ENCODE assay signal across 10 cellular contexts in genomic region chr20:577167-577791, GRCh38. TPM values are rescaled to one million over a fixed set of nuclear protein-coding genes. Genes with fewer than 3 reads are reported as not detected.
A peak's percentile ranks its signal among the peaks of the same experiment; 100 is the strongest.
DNase-seq lines count a peak whose midpoint lies in the region; ATAC-seq and TF ChIP-seq lines count a peak whose summit lies in the region.
"Had no signal": no experiment of that assay in that cellular context is flagged by ENCODE, and none has a peak within 500 bp of the region (broad histone marks: within the 10 kb centered on the region; RNA-seq: fewer than 3 reads in every experiment).

No MANE protein-coding gene starts in this region.

- H3K9me3 ChIP-seq in AG04450 (ENCODE audit: control insufficient read depth, insufficient read depth, low read length) (no peaks in the 10 kb centered on the region), HEK293 (ENCODE audit: control insufficient read depth, insufficient read depth, low read depth, low read length) (no peaks in the 10 kb centered on the region), OCI-LY7 (ENCODE audit: low read length) (no peaks in the 10 kb centered on the region), stomach (no peaks in the 10 kb centered on the region)
- H3K9me3 ChIP-seq: MG63 had no signal

- BruUV-seq in OCI-LY7 (replicated peaks; lab: Mats Ljungman, UMichigan): no TSS peak

- TF ChIP-seq CTCF in AG04450 (IDR thresholded peaks at IDR 0.05; ENCODE audit: low read depth, low read length) (peak; percentile 43), HEK293 (tag by site-specific recombination; IDR thresholded peaks at IDR 0.05) (no peak), OCI-LY7 (conservative IDR thresholded peaks at IDR 0.05; ENCODE audit: low read length) (peak; percentile 70), epithelial cell of proximal tubule (conservative IDR thresholded peaks at IDR 0.05; ENCODE audit: low read depth, low read length) (peak; percentile 42), stomach (IDR thresholded peaks at IDR 0.05) (no peak)

- TF ChIP-seq POLR2A in stomach (IDR thresholded peaks at IDR 0.05): no peak

- ATAC-seq in GM19467 (IDR thresholded peaks at IDR 0.05; ENCODE audit: unreplicated experiment) (no peak), GM18517 (IDR thresholded peaks at IDR 0.05; ENCODE audit: unreplicated experiment) (no peak)

- H3K9me2 ChIP-seq in OCI-LY7 (ENCODE audit: insufficient read depth, low read length): no peaks in the 10 kb centered on the region

- TF ChIP-seq EP300 in stomach (IDR thresholded peaks at IDR 0.05): no peak

- H4K20me1 ChIP-seq in OCI-LY7 (ENCODE audit: insufficient read depth, low read length): no peaks in the 10 kb centered on the region

- H2AFZ ChIP-seq in OCI-LY7 (ENCODE audit: low read length): peak overlapping the region; percentile 77

- intact Hi-C loops in OCI-LY7 (cut with micrococcal nuclease; ENCODE audit: unreplicated experiment) (no loop called here), stomach (cut with DNase I; ENCODE audit: low total_unique reads) (no loop called here)

- H3K79me2 ChIP-seq in OCI-LY7 (ENCODE audit: insufficient read depth, low read depth, low read length): no peaks in the 10 kb centered on the region

- DNase-seq in AG04450 (ENCODE audit: low read depth, low spot score): no peak
- DNase-seq in OCI-LY7 (ENCODE audit: low spot score): peak; percentile 61
- no peak for DNase-seq in epithelial cell of proximal tubule (ENCODE audit: low read depth)
- DNase-seq in stimulated activated CD4-positive, alpha-beta T cell treated with anti-CD3 and anti-CD28 coated beads, Interleukin-12 subunit alpha, Interleukin-12 subunit beta, amount 100 ng/mL, for 4 hours: no peak
- DNase-seq in stomach: no peak
- DNase-seq: MG63 had no signal

- no peak overlapping the region for H3K4me2 ChIP-seq in OCI-LY7 (ENCODE audit: low read length)

- 61 to 73% (median 65%) methylated on average over 12 of the region's 12 CpGs for WGBS in stomach, 5 donors

- H3K4me1 ChIP-seq in HEK293 (ENCODE audit: control insufficient read depth, insufficient read depth, low read length) (no peaks in the 10 kb centered on the region), OCI-LY7 (ENCODE audit: insufficient read depth, low read length, poor library complexity, severe bottlenecking) (peaks cover 13% of the 10 kb centered on the region), stomach (peaks cover 0 to 8% (median under 1%) of the 10 kb centered on the region in 4 donors)

- POLR2A ChIA-PET in AG04450 (lab: Yijun Ruan, JAX) (interaction anchor here (0.8 kb wide), 1 partner anchor 68 kb away, joined by 3 read pairs; no protein-coding TSS in a partner anchor), HEK293 (lab: Yijun Ruan, JAX) (interaction anchor here (0.7 kb wide), 1 partner anchor 30 kb away, joined by 3 read pairs; no protein-coding TSS in a partner anchor), OCI-LY7 (lab: Charles Lee) (interaction anchor here (0.7 kb wide), 2 partner anchors 34 to 129 kb away, joined by 3 to 4 read pairs; partner anchors contain the start of gene CSNK2A1)

- H3K27me3 ChIP-seq in AG04450 (ENCODE audit: control insufficient read depth, insufficient read depth, low read length) (peaks cover 14% of the 10 kb centered on the region), stomach (peaks cover 0 to 44% (median 10%) of the 10 kb centered on the region in 3 donors)
- H3K27me3 ChIP-seq: MG63 had no signal

- H3K36me3 ChIP-seq in HEK293 (ENCODE audit: control insufficient read depth in 2 of 2, insufficient read depth in 1 of 2, low read length in 2 of 2): no peaks in the 10 kb centered on the region
- H3K36me3 ChIP-seq in OCI-LY7 (ENCODE audit: insufficient read depth, low read length): no peaks in the 10 kb centered on the region
- no peaks in the 10 kb centered on the region for H3K36me3 ChIP-seq in stomach
- H3K36me3 ChIP-seq: MG63 had no signal

- H3K27ac ChIP-seq in AG04450 (ENCODE audit: low read depth, low read length) (no peak overlapping the region), HEK293 (ENCODE audit: extremely low read depth, low read depth, low read length) (no peak overlapping the region), OCI-LY7 (ENCODE audit: low read depth, low read length, poor library complexity, severe bottlenecking) (no peak overlapping the region), stomach (no peak overlapping the region)

- H3K4me3 ChIP-seq in AG04450 (ENCODE audit: low read depth, low read length): no peak overlapping the region
- H3K4me3 ChIP-seq in HEK293 (ENCODE audit: low read depth, low read length): no peak overlapping the region
- H3K4me3 ChIP-seq in OCI-LY7 (ENCODE audit: low read depth, low read length, poor library complexity, severe bottlenecking): no peak overlapping the region
- H3K4me3 ChIP-seq in epithelial cell of proximal tubule (ENCODE audit: low read depth, low read length): no peak overlapping the region
- H3K4me3 ChIP-seq in stomach: no peak overlapping the region
- H3K4me3 ChIP-seq: MG63 had no signal

- CTCF ChIA-PET in AG04450 (lab: Charles Lee): interaction anchor here (0.6 to 1.3 kb wide), 4 partner anchors 15 to 143 kb away, joined by 3 to 4 read pairs (median 4); no protein-coding TSS in a partner anchor
- CTCF ChIA-PET in HEK293 (lab: Yijun Ruan, JAX): interaction anchor here (0.6 to 4.2 kb wide), 7 partner anchors 9 to 177 kb away, joined by 3 to 21 read pairs (median 4); partner anchors contain the start of gene CSNK2A1
- CTCF ChIA-PET in OCI-LY7 (lab: Charles Lee; ENCODE audit: unreplicated experiment): interaction anchor here (0.7 kb wide), 1 partner anchor 256 kb away, joined by 3 read pairs; no protein-coding TSS in a partner anchor

TF ChIP-seq in HEK293, 187 proteins besides CTCF, POLR2A, EP300 and RAD21 (continues in another document):
- TF ChIP-seq HOXC10 (CRISPR knock-in tag; IDR thresholded peaks at IDR 0.05): no peak
- no peak for TF ChIP-seq ZNF513 (tag by site-specific recombination; IDR thresholded peaks at IDR 0.05)
- no peak for TF ChIP-seq ZNF571 (tag by site-specific recombination; IDR thresholded peaks at IDR 0.05)
- no peak for TF ChIP-seq ZNF366 (tag by site-specific recombination; conservative IDR thresholded peaks at IDR 0.05)
- TF ChIP-seq ZNF138 (tag by site-specific recombination; IDR thresholded peaks at IDR 0.05; ENCODE audit: borderline replicate concordance): no peak
- no peak for TF ChIP-seq ZNF132 (tag by site-specific recombination; IDR thresholded peaks at IDR 0.05; ENCODE audit: borderline replicate concordance)
- no peak for TF ChIP-seq ZNF529 (tag by site-specific recombination; IDR thresholded peaks at IDR 0.05; ENCODE audit: insufficient replicate concordance)
- no peak for TF ChIP-seq ZNF843 (tag by site-specific recombination; IDR thresholded peaks at IDR 0.05)
- TF ChIP-seq ZNF121 (tag by site-specific recombination; IDR thresholded peaks at IDR 0.05): no peak
- TF ChIP-seq ZNF629 (tag by site-specific recombination; IDR thresholded peaks at IDR 0.05): peak; percentile 45; the same call in 1 of the 2 replicates
- TF ChIP-seq, protein P1, sequence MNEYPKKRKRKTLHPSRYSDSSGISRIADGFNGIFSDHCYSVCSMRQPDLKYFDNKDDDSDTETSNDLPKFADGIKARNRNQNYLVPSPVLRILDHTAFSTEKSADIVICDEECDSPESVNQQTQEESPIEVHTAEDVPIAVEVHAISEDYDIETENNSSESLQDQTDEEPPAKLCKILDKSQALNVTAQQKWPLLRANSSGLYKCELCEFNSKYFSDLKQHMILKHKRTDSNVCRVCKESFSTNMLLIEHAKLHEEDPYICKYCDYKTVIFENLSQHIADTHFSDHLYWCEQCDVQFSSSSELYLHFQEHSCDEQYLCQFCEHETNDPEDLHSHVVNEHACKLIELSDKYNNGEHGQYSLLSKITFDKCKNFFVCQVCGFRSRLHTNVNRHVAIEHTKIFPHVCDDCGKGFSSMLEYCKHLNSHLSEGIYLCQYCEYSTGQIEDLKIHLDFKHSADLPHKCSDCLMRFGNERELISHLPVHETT (tag by site-specific recombination; IDR thresholded peaks at IDR 0.05): no peak
- TF ChIP-seq ZNF549 (tag by site-specific recombination; IDR thresholded peaks at IDR 0.05): no peak
- TF ChIP-seq ZNF18 (tag by site-specific recombination; IDR thresholded peaks at IDR 0.05): no peak

RNA-seq across cellular contexts. Expression of gene TCF15, which starts 32.8 kb away (rescaled TPM):
- polyA plus RNA-seq in AG04450 (2011; rRNA removed): not detected in 2 replicates
- polyA minus RNA-seq in AG04450 (2011; rRNA and poly(A)+ RNA removed): not detected in 2 replicates
- total RNA-seq in OCI-LY7 (2014; rRNA removed; shearing (Covaris generic)): not detected in 2 replicates
- not detected in 2 replicates for total RNA-seq in OCI-LY7 (2022)
- 2.6 and 4.0 TPM in 2 replicates for total RNA-seq in epithelial cell of proximal tubule
- total RNA-seq in stomach: under 1 TPM in 1 of 5 donors, not detected in 4; 0.43 TPM
- under 1 TPM in 2 of 3 donors, not detected in 1; 0.25 to 0.33 TPM for polyA plus RNA-seq in stomach
- total RNA-seq: mononuclear cell had no signal

RNA-seq across cellular contexts. Expression of gene CSNK2A1, which starts 33.7 kb away (rescaled TPM):
- polyA plus RNA-seq in AG04450 (2011; rRNA removed): 110 and 136 TPM in 2 replicates
- 150 and 160 TPM in 2 replicates for polyA minus RNA-seq in AG04450 (2011; rRNA and poly(A)+ RNA removed)
- 69.8 and 90.8 TPM in 2 replicates for total RNA-seq in OCI-LY7 (2014; rRNA removed; shearing (Covaris generic))
- total RNA-seq in OCI-LY7 (2022): 164 and 174 TPM in 2 replicates
- total RNA-seq in epithelial cell of proximal tubule: 84.8 and 112 TPM in 2 replicates
- total RNA-seq in stomach: 100 to 1,000 TPM in 1 of 5 donors, 10 to 100 TPM in 4; 24.9 to 164 (median 80.5) TPM
- polyA plus RNA-seq in stomach: 10 to 100 TPM; 22.6 to 33.0 (median 26.7) TPM

Comparison
In these comparisons a context has a peak if more than half of its experiments do, and no peak if none do; other contexts are left out.
1. CTCF ChIP-seq: peak in AG04450 (single experiment), OCI-LY7 (single experiment) and epithelial cell of proximal tubule (single experiment); none in HEK293 (single experiment) and stomach (0 of 7).